1 cellular context compared by ENCODE assay signal in genomic region chr7:2555121-2556052, GRCh38.
TF ChIP-seq lines count a peak whose summit lies in the region.

Gene BRAT1 (minus strand): TSS chr7:2555524. CDS start chr7:2554431, 1,093 bp downstream.

TF ChIP-seq in K562, 482 proteins besides CTCF, POLR2A, EP300 and RAD21 (continued from another document and continues in another):
- TF ChIP-seq, protein P1, sequence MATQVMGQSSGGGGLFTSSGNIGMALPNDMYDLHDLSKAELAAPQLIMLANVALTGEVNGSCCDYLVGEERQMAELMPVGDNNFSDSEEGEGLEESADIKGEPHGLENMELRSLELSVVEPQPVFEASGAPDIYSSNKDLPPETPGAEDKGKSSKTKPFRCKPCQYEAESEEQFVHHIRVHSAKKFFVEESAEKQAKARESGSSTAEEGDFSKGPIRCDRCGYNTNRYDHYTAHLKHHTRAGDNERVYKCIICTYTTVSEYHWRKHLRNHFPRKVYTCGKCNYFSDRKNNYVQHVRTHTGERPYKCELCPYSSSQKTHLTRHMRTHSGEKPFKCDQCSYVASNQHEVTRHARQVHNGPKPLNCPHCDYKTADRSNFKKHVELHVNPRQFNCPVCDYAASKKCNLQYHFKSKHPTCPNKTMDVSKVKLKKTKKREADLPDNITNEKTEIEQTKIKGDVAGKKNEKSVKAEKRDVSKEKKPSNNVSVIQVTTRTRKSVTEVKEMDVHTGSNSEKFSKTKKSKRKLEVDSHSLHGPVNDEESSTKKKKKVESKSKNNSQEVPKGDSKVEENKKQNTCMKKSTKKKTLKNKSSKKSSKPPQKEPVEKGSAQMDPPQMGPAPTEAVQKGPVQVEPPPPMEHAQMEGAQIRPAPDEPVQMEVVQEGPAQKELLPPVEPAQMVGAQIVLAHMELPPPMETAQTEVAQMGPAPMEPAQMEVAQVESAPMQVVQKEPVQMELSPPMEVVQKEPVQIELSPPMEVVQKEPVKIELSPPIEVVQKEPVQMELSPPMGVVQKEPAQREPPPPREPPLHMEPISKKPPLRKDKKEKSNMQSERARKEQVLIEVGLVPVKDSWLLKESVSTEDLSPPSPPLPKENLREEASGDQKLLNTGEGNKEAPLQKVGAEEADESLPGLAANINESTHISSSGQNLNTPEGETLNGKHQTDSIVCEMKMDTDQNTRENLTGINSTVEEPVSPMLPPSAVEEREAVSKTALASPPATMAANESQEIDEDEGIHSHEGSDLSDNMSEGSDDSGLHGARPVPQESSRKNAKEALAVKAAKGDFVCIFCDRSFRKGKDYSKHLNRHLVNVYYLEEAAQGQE (CRISPR knock-in tag; IDR thresholded peaks at IDR 0.05; ENCODE audit: low read depth), result no peak
- TF ChIP-seq ZNF165 (CRISPR knock-in tag; IDR thresholded peaks at IDR 0.05; ENCODE audit: borderline replicate concordance), result no peak
- TF ChIP-seq BACH1 (tag; IDR thresholded peaks at IDR 0.05), result no peak
- TF ChIP-seq ZNF830 (CRISPR knock-in tag; IDR thresholded peaks at IDR 0.05), result no peak
- TF ChIP-seq FIP1L1 (IDR thresholded peaks at IDR 0.05; ENCODE audit: low read depth, low read length, poor library complexity, severe bottlenecking), result peak; percentile 87
- peak; percentile 62 for TF ChIP-seq ZKSCAN1 (IDR thresholded peaks at IDR 0.05; ENCODE audit: low read depth, low read length)
- TF ChIP-seq, protein P2, sequence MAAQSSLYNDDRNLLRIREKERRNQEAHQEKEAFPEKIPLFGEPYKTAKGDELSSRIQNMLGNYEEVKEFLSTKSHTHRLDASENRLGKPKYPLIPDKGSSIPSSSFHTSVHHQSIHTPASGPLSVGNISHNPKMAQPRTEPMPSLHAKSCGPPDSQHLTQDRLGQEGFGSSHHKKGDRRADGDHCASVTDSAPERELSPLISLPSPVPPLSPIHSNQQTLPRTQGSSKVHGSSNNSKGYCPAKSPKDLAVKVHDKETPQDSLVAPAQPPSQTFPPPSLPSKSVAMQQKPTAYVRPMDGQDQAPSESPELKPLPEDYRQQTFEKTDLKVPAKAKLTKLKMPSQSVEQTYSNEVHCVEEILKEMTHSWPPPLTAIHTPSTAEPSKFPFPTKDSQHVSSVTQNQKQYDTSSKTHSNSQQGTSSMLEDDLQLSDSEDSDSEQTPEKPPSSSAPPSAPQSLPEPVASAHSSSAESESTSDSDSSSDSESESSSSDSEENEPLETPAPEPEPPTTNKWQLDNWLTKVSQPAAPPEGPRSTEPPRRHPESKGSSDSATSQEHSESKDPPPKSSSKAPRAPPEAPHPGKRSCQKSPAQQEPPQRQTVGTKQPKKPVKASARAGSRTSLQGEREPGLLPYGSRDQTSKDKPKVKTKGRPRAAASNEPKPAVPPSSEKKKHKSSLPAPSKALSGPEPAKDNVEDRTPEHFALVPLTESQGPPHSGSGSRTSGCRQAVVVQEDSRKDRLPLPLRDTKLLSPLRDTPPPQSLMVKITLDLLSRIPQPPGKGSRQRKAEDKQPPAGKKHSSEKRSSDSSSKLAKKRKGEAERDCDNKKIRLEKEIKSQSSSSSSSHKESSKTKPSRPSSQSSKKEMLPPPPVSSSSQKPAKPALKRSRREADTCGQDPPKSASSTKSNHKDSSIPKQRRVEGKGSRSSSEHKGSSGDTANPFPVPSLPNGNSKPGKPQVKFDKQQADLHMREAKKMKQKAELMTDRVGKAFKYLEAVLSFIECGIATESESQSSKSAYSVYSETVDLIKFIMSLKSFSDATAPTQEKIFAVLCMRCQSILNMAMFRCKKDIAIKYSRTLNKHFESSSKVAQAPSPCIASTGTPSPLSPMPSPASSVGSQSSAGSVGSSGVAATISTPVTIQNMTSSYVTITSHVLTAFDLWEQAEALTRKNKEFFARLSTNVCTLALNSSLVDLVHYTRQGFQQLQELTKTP (IDR thresholded peaks at IDR 0.05; ENCODE audit: low read depth in 1 of 2, partially characterized antibody in 2 of 2), result no peak
- TF ChIP-seq ZNF134 (CRISPR knock-in tag; conservative IDR thresholded peaks at IDR 0.05), result no peak
- TF ChIP-seq, protein P3, sequence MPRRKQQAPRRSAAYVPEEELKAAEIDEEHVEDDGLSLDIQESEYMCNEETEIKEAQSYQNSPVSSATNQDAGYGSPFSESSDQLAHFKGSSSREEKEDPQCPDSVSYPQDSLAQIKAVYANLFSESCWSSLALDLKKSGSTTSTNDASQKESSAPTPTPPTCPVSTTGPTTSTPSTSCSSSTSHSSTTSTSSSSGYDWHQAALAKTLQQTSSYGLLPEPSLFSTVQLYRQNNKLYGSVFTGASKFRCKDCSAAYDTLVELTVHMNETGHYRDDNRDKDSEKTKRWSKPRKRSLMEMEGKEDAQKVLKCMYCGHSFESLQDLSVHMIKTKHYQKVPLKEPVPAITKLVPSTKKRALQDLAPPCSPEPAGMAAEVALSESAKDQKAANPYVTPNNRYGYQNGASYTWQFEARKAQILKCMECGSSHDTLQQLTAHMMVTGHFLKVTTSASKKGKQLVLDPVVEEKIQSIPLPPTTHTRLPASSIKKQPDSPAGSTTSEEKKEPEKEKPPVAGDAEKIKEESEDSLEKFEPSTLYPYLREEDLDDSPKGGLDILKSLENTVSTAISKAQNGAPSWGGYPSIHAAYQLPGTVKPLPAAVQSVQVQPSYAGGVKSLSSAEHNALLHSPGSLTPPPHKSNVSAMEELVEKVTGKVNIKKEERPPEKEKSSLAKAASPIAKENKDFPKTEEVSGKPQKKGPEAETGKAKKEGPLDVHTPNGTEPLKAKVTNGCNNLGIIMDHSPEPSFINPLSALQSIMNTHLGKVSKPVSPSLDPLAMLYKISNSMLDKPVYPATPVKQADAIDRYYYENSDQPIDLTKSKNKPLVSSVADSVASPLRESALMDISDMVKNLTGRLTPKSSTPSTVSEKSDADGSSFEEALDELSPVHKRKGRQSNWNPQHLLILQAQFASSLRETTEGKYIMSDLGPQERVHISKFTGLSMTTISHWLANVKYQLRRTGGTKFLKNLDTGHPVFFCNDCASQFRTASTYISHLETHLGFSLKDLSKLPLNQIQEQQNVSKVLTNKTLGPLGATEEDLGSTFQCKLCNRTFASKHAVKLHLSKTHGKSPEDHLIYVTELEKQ (CRISPR knock-in tag; IDR thresholded peaks at IDR 0.05), result no peak
- TF ChIP-seq E2F1 (CRISPR knock-in tag; IDR thresholded peaks at IDR 0.05), result no peak
- no peak for TF ChIP-seq ZBED1 (IDR thresholded peaks at IDR 0.05)
- no peak for TF ChIP-seq CHAMP1 (IDR thresholded peaks at IDR 0.05)
- TF ChIP-seq ZC3H4 (CRISPR knock-in tag; IDR thresholded peaks at IDR 0.05; ENCODE audit: borderline replicate concordance), result no peak
- TF ChIP-seq ZNF77 (CRISPR knock-in tag; IDR thresholded peaks at IDR 0.05), result no peak
- TF ChIP-seq NR2C1 (IDR thresholded peaks at IDR 0.05), result no peak
- no peak for TF ChIP-seq NR2C1 (tag; IDR thresholded peaks at IDR 0.05)
- TF ChIP-seq CREM (IDR thresholded peaks at IDR 0.05; ENCODE audit: low read depth), result peak; percentile 38; the same call in 1 of the 2 replicates
- peak; percentile 40 for TF ChIP-seq NFIC (IDR thresholded peaks at IDR 0.05)
- TF ChIP-seq FOXM1 (IDR thresholded peaks at IDR 0.05; ENCODE audit: low read depth), result no peak
- TF ChIP-seq FOXM1 (CRISPR knock-in tag; IDR thresholded peaks at IDR 0.05; ENCODE audit: low read depth), result no peak
- TF ChIP-seq ZNF384 (IDR thresholded peaks at IDR 0.05; ENCODE audit: low read depth, low read length), result peak; percentile 88
- 0 out of 2 replicates have a peak, but pooled peaks have one; percentile 28 for TF ChIP-seq PML (IDR thresholded peaks at IDR 0.05; ENCODE audit: low read length)
- TF ChIP-seq SIN3B (IDR thresholded peaks at IDR 0.05; ENCODE audit: low read depth), result no peak
- TF ChIP-seq GABPA (tag; conservative IDR thresholded peaks at IDR 0.05; ENCODE audit: low read depth), result peak; percentile 67
- no peak for TF ChIP-seq ZNF316 (IDR thresholded peaks at IDR 0.05)
- TF ChIP-seq POLR2H (tag; IDR thresholded peaks at IDR 0.05; ENCODE audit: low read depth), result peak; percentile 48; the same call in 1 of the 2 replicates
- TF ChIP-seq, protein P4, sequence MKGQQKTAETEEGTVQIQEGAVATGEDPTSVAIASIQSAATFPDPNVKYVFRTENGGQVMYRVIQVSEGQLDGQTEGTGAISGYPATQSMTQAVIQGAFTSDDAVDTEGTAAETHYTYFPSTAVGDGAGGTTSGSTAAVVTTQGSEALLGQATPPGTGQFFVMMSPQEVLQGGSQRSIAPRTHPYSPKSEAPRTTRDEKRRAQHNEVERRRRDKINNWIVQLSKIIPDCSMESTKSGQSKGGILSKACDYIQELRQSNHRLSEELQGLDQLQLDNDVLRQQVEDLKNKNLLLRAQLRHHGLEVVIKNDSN (CRISPR knock-in tag; IDR thresholded peaks at IDR 0.05), result no peak
- no peak for TF ChIP-seq HNRNPK (IDR thresholded peaks at IDR 0.05; ENCODE audit: low read depth, low read length, poor library complexity, severe bottlenecking)
- TF ChIP-seq ZNF551 (CRISPR knock-in tag; IDR thresholded peaks at IDR 0.05), result no peak
- no peak for TF ChIP-seq MCM2 (IDR thresholded peaks at IDR 0.05; ENCODE audit: low read depth)
- no peak; the same call in 1 of the 2 replicates for TF ChIP-seq NCOR1 (IDR thresholded peaks at IDR 0.05)
- TF ChIP-seq ZNF444 (CRISPR knock-in tag; IDR thresholded peaks at IDR 0.05), result no peak
- no peak for TF ChIP-seq PCBP2 (IDR thresholded peaks at IDR 0.05; ENCODE audit: low read depth, low read length, poor library complexity, severe bottlenecking)
- TF ChIP-seq, protein P5, sequence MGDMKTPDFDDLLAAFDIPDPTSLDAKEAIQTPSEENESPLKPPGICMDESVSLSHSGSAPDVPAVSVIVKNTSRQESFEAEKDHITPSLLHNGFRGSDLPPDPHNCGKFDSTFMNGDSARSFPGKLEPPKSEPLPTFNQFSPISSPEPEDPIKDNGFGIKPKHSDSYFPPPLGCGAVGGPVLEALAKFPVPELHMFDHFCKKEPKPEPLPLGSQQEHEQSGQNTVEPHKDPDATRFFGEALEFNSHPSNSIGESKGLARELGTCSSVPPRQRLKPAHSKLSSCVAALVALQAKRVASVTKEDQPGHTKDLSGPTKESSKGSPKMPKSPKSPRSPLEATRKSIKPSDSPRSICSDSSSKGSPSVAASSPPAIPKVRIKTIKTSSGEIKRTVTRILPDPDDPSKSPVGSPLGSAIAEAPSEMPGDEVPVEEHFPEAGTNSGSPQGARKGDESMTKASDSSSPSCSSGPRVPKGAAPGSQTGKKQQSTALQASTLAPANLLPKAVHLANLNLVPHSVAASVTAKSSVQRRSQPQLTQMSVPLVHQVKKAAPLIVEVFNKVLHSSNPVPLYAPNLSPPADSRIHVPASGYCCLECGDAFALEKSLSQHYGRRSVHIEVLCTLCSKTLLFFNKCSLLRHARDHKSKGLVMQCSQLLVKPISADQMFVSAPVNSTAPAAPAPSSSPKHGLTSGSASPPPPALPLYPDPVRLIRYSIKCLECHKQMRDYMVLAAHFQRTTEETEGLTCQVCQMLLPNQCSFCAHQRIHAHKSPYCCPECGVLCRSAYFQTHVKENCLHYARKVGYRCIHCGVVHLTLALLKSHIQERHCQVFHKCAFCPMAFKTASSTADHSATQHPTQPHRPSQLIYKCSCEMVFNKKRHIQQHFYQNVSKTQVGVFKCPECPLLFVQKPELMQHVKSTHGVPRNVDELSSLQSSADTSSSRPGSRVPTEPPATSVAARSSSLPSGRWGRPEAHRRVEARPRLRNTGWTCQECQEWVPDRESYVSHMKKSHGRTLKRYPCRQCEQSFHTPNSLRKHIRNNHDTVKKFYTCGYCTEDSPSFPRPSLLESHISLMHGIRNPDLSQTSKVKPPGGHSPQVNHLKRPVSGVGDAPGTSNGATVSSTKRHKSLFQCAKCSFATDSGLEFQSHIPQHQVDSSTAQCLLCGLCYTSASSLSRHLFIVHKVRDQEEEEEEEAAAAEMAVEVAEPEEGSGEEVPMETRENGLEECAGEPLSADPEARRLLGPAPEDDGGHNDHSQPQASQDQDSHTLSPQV (IDR thresholded peaks at IDR 0.05), result no peak
- TF ChIP-seq CXXC5 (CRISPR knock-in tag; IDR thresholded peaks at IDR 0.05), result peak; percentile 70
- TF ChIP-seq RNF2 (IDR thresholded peaks at IDR 0.05), result no peak
- peak; percentile 79; the same call in 1 of the 2 replicates for TF ChIP-seq SREBF1 (IDR thresholded peaks at IDR 0.05; ENCODE audit: borderline replicate concordance, low read depth, low read length)
- TF ChIP-seq DLX4 (CRISPR knock-in tag; IDR thresholded peaks at IDR 0.05), result no peak
